ENCODE assay signal across 8 cellular contexts in the genomic region with DNA sequence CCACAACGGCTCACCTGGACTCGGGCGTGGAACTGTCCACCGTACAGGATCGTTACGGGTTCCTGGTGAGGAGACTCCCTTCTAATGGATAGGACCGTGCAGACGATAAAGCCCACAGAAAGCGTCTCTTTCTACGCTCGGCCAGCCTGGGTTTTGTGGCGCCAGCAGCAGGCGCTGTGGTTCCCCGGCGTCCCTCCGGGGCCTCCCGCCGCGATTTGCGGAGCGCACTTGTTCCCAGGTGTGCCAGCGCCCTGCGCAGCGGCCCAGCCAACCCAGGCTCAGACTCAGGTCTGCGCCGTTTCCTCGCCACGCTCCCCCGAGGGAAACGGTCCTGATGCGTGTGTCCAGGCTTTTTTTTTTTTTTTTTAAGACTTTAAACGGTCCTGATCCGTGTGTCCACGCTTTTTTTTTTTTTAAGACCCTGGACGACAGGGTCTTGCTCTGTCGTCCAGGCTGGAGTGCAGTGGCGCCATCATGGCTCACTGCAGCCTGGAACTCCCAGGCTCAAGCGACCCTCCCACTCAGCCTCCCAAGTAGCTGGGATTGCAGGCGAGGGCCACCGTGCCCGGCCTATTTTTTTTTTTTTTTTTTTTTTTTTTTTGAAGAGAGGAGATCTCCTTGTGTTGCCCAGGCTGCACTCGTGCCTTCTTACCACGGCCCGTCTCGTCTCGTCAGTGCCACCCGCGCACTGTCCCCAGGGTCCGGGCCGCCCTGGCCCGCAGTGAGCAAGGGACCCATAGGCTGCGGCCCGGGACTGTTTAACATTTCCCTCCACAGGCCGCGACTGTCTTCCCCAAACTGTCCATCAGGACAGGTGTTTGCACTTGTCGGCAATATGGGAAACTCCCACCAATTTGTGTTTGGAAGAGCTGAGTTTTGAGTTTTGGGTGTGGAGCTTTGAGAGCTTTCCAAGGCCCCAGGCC. TPM values are rescaled to one million over a fixed set of nuclear protein-coding genes. Genes with fewer than 3 reads are reported as not detected.
DNase-seq lines count a peak whose midpoint lies in the region; ATAC-seq and TF ChIP-seq lines count a peak whose summit lies in the region.

No MANE protein-coding gene starts in this region.

- no peak overlapping the region for H3K4me3 ChIP-seq in lung

- no peaks in the 10 kb centered on the region for H3K9me3 ChIP-seq in lung (ENCODE audit: control insufficient read depth in 2 of 2, insufficient read depth in 1 of 2, low read length in 1 of 2)

- H3K9me3 Mint-ChIP-seq in activated naive CD4-positive, alpha-beta T cell treated with anti-CD3 and anti-CD28 coated beads, Interleukin-2, amount 50 U/mL, for 72 hours, result no peaks in the 10 kb centered on the region
- no peaks in the 10 kb centered on the region for H3K9me3 Mint-ChIP-seq in activated T-helper 1 cell treated with anti-CD3 and anti-CD28 coated beads, Interleukin-12 subunit alpha, Interleukin-12 subunit beta, Interleukin-2, Interleukin-4 antibody, amounts not matched to agents 30 ng/mL and 10 ng/mL and 1 ng/mL, durations not matched to agents 14 hours and 24 hours and 36 hours

- H3K4me1 Mint-ChIP-seq in activated T-helper 1 cell treated with anti-CD3 and anti-CD28 coated beads, Interleukin-12 subunit alpha, Interleukin-12 subunit beta, Interleukin-2, Interleukin-4 antibody, amounts not matched to agents 30 ng/mL and 10 ng/mL and 1 ng/mL, durations not matched to agents 14 hours and 24 hours and 36 hours (ENCODE audit: low read depth), result peaks cover 4% of the 10 kb centered on the region

- peaks cover 54% of the 10 kb centered on the region for H3K27me3 Mint-ChIP-seq in activated T-helper 1 cell treated with anti-CD3 and anti-CD28 coated beads, Interleukin-12 subunit alpha, Interleukin-12 subunit beta, Interleukin-2, Interleukin-4 antibody, amounts not matched to agents 30 ng/mL and 10 ng/mL and 1 ng/mL, durations not matched to agents 14 hours and 24 hours and 36 hours (ENCODE audit: insufficient read depth)

- intact Hi-C loops in activated T-helper 1 cell treated with anti-CD3 and anti-CD28 coated beads, Interleukin-12 subunit alpha, Interleukin-12 subunit beta, Interleukin-2, Interleukin-4 antibody, amounts not matched to agents 30 ng/mL and 10 ng/mL and 1 ng/mL, durations not matched to agents 14 hours and 24 hours and 36 hours (cut with micrococcal nuclease), result loop anchor here (1.0 kb wide), 1 partner anchor 26 kb away; no protein-coding TSS in a partner anchor

- DNase-seq in DMS53 (lab: John Stamatoyannopoulos, UW) (peak; percentile 92), HuH-7 (ENCODE audit: low spot score) (peak; percentile 88), lung (ENCODE audit: low spot score) (peak; percentile 45), activated gamma-delta T cell treated with Interleukin-2 at 50 U/mL for 16 hours (no peak)
- peak in 1 of 2 donors; percentile 60 for DNase-seq in activated naive CD4-positive, alpha-beta T cell treated with anti-CD3 and anti-CD28 coated beads, Interleukin-2, amount 50 U/mL, for 72 hours (ENCODE audit: low spot score in 2 of 2)
- no peak for DNase-seq in activated T-helper 1 cell treated with anti-CD3 and anti-CD28 coated beads, Interleukin-12 subunit alpha, Interleukin-12 subunit beta, Interleukin-2, Interleukin-4 antibody, amounts not matched to agents 30 ng/mL and 10 ng/mL and 1 ng/mL, durations not matched to agents 14 hours and 24 hours and 36 hours (ENCODE audit: low spot score)

- no peak overlapping the region for H3K27ac ChIP-seq in lung (ENCODE audit: low read depth in 1 of 2, low read length in 1 of 2)

- no peak for TF ChIP-seq CTCF in lung (IDR thresholded peaks at IDR 0.05; ENCODE audit: control extremely low read depth, extremely low read depth)

- H3K27me3 ChIP-seq in lung (ENCODE audit: control insufficient read depth, insufficient read depth), result no peaks in the 10 kb centered on the region

- 25 to 33% methylated on average over 56 of the region's 56 CpGs for WGBS in lung, 2 donors

- H3K4me1 ChIP-seq in lung (ENCODE audit: control insufficient read depth in 2 of 2, insufficient read depth in 2 of 2, low read length in 2 of 2), result peaks cover under 1 to 3% of the 10 kb centered on the region in 2 donors

- H3K36me3 ChIP-seq in lung (ENCODE audit: control insufficient read depth in 2 of 2, insufficient read depth in 2 of 2, low read length in 2 of 2), result no peaks in the 10 kb centered on the region

- H3K27ac Mint-ChIP-seq in activated naive CD4-positive, alpha-beta T cell treated with anti-CD3 and anti-CD28 coated beads, Interleukin-2, amount 50 U/mL, for 72 hours, result no peak overlapping the region
- H3K27ac Mint-ChIP-seq in activated T-helper 1 cell treated with anti-CD3 and anti-CD28 coated beads, Interleukin-12 subunit alpha, Interleukin-12 subunit beta, Interleukin-2, Interleukin-4 antibody, amounts not matched to agents 30 ng/mL and 10 ng/mL and 1 ng/mL, durations not matched to agents 14 hours and 24 hours and 36 hours, result no peak overlapping the region

- H3K4me3 Mint-ChIP-seq in activated T-helper 1 cell treated with anti-CD3 and anti-CD28 coated beads, Interleukin-12 subunit alpha, Interleukin-12 subunit beta, Interleukin-2, Interleukin-4 antibody, amounts not matched to agents 30 ng/mL and 10 ng/mL and 1 ng/mL, durations not matched to agents 14 hours and 24 hours and 36 hours, result no peak overlapping the region

- peak; percentile 58 to 86 for ATAC-seq in activated naive CD4-positive, alpha-beta T cell treated with anti-CD3 and anti-CD28 coated beads, Interleukin-2, amount 50 U/mL, for 72 hours
- ATAC-seq in lung (ENCODE audit: insufficient read depth, low FRiP score) (peak; percentile 58), GM18870 (IDR thresholded peaks at IDR 0.05; ENCODE audit: unreplicated experiment) (no peak), HG02623 (IDR thresholded peaks at IDR 0.05; ENCODE audit: unreplicated experiment) (no peak)

- no peaks in the 10 kb centered on the region for H3K36me3 Mint-ChIP-seq in activated naive CD4-positive, alpha-beta T cell treated with anti-CD3 and anti-CD28 coated beads, Interleukin-2, amount 50 U/mL, for 72 hours
- H3K36me3 Mint-ChIP-seq in activated T-helper 1 cell treated with anti-CD3 and anti-CD28 coated beads, Interleukin-12 subunit alpha, Interleukin-12 subunit beta, Interleukin-2, Interleukin-4 antibody, amounts not matched to agents 30 ng/mL and 10 ng/mL and 1 ng/mL, durations not matched to agents 14 hours and 24 hours and 36 hours (ENCODE audit: low read depth), result no peaks in the 10 kb centered on the region

RNA-seq across cellular contexts. Expression of a gene that starts 23.8 kb away (rescaled TPM):
- total RNA-seq in activated naive CD4-positive, alpha-beta T cell treated with anti-CD3 and anti-CD28 coated beads, Interleukin-2, amount 50 U/mL, for 72 hours, result under 1 TPM in 1 of 2 donors, not detected in 1; 0.45 TPM
- total RNA-seq in lung, result under 1 TPM in 1 of 2 donors, not detected in 1; 0.31 TPM
- polyA plus RNA-seq in lung, result under 1 TPM; 0.02 to 0.03 TPM
- not detected in 2 replicates for total RNA-seq in activated T-helper 1 cell treated with anti-CD3 and anti-CD28 coated beads, Interleukin-12 subunit alpha, Interleukin-12 subunit beta, Interleukin-2, Interleukin-4 antibody, amounts not matched to agents 30 ng/mL and 10 ng/mL and 1 ng/mL, durations not matched to agents 14 hours and 24 hours and 36 hours

RNA-seq across cellular contexts. Expression of a gene that starts 55.7 kb away (rescaled TPM):
- total RNA-seq in activated naive CD4-positive, alpha-beta T cell treated with anti-CD3 and anti-CD28 coated beads, Interleukin-2, amount 50 U/mL, for 72 hours, result 1 to 10 TPM; 1.5 to 2.7 TPM
- 1 to 10 TPM; 1.4 to 1.5 TPM for total RNA-seq in lung
- polyA plus RNA-seq in lung, result 1 to 10 TPM in 1 of 2 donors, under 1 TPM in 1; 0.71 to 7.2 TPM
- total RNA-seq in activated T-helper 1 cell treated with anti-CD3 and anti-CD28 coated beads, Interleukin-12 subunit alpha, Interleukin-12 subunit beta, Interleukin-2, Interleukin-4 antibody, amounts not matched to agents 30 ng/mL and 10 ng/mL and 1 ng/mL, durations not matched to agents 14 hours and 24 hours and 36 hours, result 2.9 TPM in 2 replicates

Comparison
In these comparisons a context has a peak if more than half of its experiments do, and no peak if none do; other contexts are left out.
1. DNase-seq: peak in DMS53 (single experiment), HuH-7 (single experiment) and lung (single experiment); none in activated T-helper 1 cell treated with anti-CD3 and anti-CD28 coated beads, Interleukin-12 subunit alpha, Interleukin-12 subunit beta, Interleukin-2, Interleukin-4 antibody, amounts not matched to agents 30 ng/mL and 10 ng/mL and 1 ng/mL, durations not matched to agents 14 hours and 24 hours and 36 hours (single experiment) and activated gamma-delta T cell treated with Interleukin-2 at 50 U/mL for 16 hours (single experiment).
2. ATAC-seq: peak in activated naive CD4-positive, alpha-beta T cell treated with anti-CD3 and anti-CD28 coated beads, Interleukin-2, amount 50 U/mL, for 72 hours (2 of 2) and lung (single experiment); none in GM18870 (single experiment) and HG02623 (single experiment).